ENCODE assay signal across 11 cellular contexts in the genomic region with DNA sequence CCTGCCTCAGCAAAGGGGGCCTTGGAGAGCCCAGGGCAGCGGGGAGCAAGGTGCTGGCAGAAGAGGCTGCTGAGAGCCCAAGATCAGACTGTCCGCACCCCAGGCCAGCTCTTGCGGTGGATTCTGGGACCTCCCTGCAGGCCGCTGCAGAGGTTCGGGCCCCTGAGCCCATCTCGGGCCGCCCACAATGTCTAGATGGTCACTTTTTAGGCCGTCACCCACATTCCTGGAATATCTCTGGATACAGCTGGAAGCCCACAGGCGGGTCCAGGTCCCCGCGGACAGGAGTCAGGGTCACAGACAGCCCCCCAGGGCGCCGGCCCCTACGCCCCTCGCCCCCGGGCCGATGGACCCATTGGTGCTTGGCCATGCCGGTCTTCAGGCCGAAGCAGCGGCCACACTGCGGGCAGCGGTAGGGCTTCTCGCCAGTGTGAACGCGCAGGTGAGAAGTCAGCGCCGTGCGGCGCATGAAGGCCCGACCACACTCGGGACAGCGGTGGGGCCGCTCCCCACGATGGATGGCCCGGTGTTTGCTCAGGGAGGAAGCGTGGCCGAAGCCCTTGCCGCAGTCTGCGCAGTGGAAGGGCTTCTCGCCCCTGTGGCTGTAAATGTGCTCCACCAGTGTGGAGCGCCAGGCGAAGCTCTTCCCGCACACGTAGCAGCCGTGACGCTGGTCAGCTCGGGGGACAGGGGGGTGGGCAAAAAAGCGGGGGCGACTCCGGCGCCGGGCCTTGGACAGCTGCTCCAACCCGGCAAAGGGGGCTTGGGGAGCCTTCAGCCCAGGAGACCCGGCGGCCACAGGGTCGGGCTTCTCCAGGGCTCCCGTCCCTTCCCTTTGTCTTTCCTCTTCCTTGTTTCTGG. TPM values are rescaled to one million over a fixed set of nuclear protein-coding genes. Genes with fewer than 3 reads are reported as not detected.
DNase-seq lines count a peak whose midpoint lies in the region; ATAC-seq and TF ChIP-seq lines count a peak whose summit lies in the region.
"Had no signal": no experiment of that assay in that cellular context is flagged by ENCODE, and none has a peak within 500 bp of the region (broad histone marks: within the 10 kb centered on the region; RNA-seq: fewer than 3 reads in every experiment).

No MANE protein-coding gene starts in this region.

- TF ChIP-seq CTCF in Caco-2 (IDR thresholded peaks at IDR 0.05; ENCODE audit: insufficient read depth in 1 of 2, low read depth in 1 of 2, low read length in 1 of 2, severe bottlenecking in 1 of 2, unreplicated experiment in 1 of 2) = no peak
- no peak for TF ChIP-seq CTCF in nephron (IDR thresholded peaks at IDR 0.05; ENCODE audit: unreplicated experiment in 3 of 3)

- intact Hi-C loops in Caco-2 (cut with micrococcal nuclease; ENCODE audit: unreplicated experiment) = no loop called here

- H3K27ac ChIP-seq in BLaER1 treated with 17β-estradiol and CSF1 and Interleukin-3, amounts not matched to agents 10 nM and 100 nM = peak overlapping the region in 1 of 11 experiments; percentile 23; a peak in 1 of 22 replicates
- H3K27ac ChIP-seq: GM23248, SJSA1 had no signal

- H3K36me3 ChIP-seq in BLaER1 treated with 17β-estradiol and CSF1 and Interleukin-3, amounts not matched to agents 10 nM and 100 nM = peaks cover 20 to 30% (median 27%) of the 10 kb centered on the region in 11 experiments
- no peaks in the 10 kb centered on the region; the same call in 1 of the 2 replicates for H3K36me3 ChIP-seq in Caco-2 (ENCODE audit: control insufficient read depth, insufficient read depth, low read length)
- H3K36me3 ChIP-seq: SJSA1 had no signal

- no TSS peak for BruUV-seq in Caco-2 (replicated peaks; lab: Mats Ljungman, UMichigan)

- H3K27me3 ChIP-seq in BLaER1 treated with 17β-estradiol and CSF1 and Interleukin-3, amounts not matched to agents 10 nM and 100 nM = no peaks in the 10 kb centered on the region
- H3K27me3 ChIP-seq in Caco-2 (replicated peaks; ENCODE audit: control insufficient read depth, insufficient read depth, low read length) = no peaks in the 10 kb centered on the region
- H3K27me3 ChIP-seq: SJSA1 had no signal

- H3K27ac Mint-ChIP-seq in Caco-2 (ENCODE audit: unreplicated experiment) (no peak overlapping the region), nephron (peak overlapping the region; percentile 78 to 98 (median 97))
- peak overlapping the region; percentile 93 for H3K27ac Mint-ChIP-seq in central memory CD8-positive, alpha-beta T cell (ENCODE audit: low read depth)

- peak overlapping the region in 9 of 11 experiments; percentile 83 to 96 (median 93); a peak in 11 of 22 replicates for H3K4me2 ChIP-seq in BLaER1 treated with 17β-estradiol and CSF1 and Interleukin-3, amounts not matched to agents 10 nM and 100 nM

- H3K9ac ChIP-seq in BLaER1 treated with 17β-estradiol and CSF1 and Interleukin-3, amounts not matched to agents 10 nM and 100 nM = peak overlapping the region in 5 of 11 experiments; percentile 3 to 97 (median 20); a peak in 5 of 22 replicates

- no peak for ATAC-seq in central memory CD8-positive, alpha-beta T cell (replicated peaks; ENCODE audit: extremely low read depth, poor library complexity, severe bottlenecking)
- ATAC-seq in GM21360 (IDR thresholded peaks at IDR 0.05; ENCODE audit: unreplicated experiment) (no peak), HG03108 (IDR thresholded peaks at IDR 0.05; ENCODE audit: unreplicated experiment) (no peak)

- peak overlapping the region; percentile 87 for H3K4me3 Mint-ChIP-seq in Caco-2 (ENCODE audit: unreplicated experiment)
- peak overlapping the region; percentile 91 for H3K4me3 Mint-ChIP-seq in central memory CD8-positive, alpha-beta T cell
- peak overlapping the region; percentile 86 to 94 (median 88) for H3K4me3 Mint-ChIP-seq in nephron

- no peak for DNase-seq in Caco-2
- no peak for DNase-seq in central memory CD8-positive, alpha-beta T cell (ENCODE audit: low spot score in 2 of 2)
- DNase-seq in NCI-H748 (lab: John Stamatoyannopoulos, UW; ENCODE audit: unreplicated experiment) = no peak
- DNase-seq: GM23248, midbrain, NCI-H1105 had no signal

- POLR2A ChIA-PET in Caco-2 (lab: Charles Lee) = no interaction called here

- H3K4me1 ChIP-seq in BLaER1 treated with 17β-estradiol and CSF1 and Interleukin-3, amounts not matched to agents 10 nM and 100 nM = peaks cover 51 to 81% (median 68%) of the 10 kb centered on the region in 10 experiments
- H3K4me1 ChIP-seq in Caco-2 = peaks cover 15% of the 10 kb centered on the region

- CTCF ChIA-PET in Caco-2 (lab: Charles Lee) = no interaction called here

- H3K4me1 Mint-ChIP-seq in Caco-2 (ENCODE audit: low read depth, unreplicated experiment) (peaks cover 6% of the 10 kb centered on the region), nephron (peaks cover 32% of the 10 kb centered on the region)
- H3K4me1 Mint-ChIP-seq in central memory CD8-positive, alpha-beta T cell = peaks cover 34% of the 10 kb centered on the region

- H3K36me3 Mint-ChIP-seq in Caco-2 (ENCODE audit: insufficient read depth, unreplicated experiment) (peaks cover 15% of the 10 kb centered on the region), nephron (ENCODE audit: low read depth) (peaks cover 11% of the 10 kb centered on the region)
- peaks cover 24% of the 10 kb centered on the region for H3K36me3 Mint-ChIP-seq in central memory CD8-positive, alpha-beta T cell (ENCODE audit: insufficient read depth)

- no peaks in the 10 kb centered on the region for H4K20me1 ChIP-seq in BLaER1 treated with 17β-estradiol and CSF1 and Interleukin-3, amounts not matched to agents 10 nM and 100 nM

- H3K4me3 ChIP-seq in BLaER1 treated with 17β-estradiol and CSF1 and Interleukin-3, amounts not matched to agents 10 nM and 100 nM = no peak overlapping the region
- H3K4me3 ChIP-seq in Caco-2 (ENCODE audit: low read depth, low read length) = no peak overlapping the region
- H3K4me3 ChIP-seq: SJSA1 had no signal

- no peaks in the 10 kb centered on the region for H3K9me3 ChIP-seq in BLaER1 treated with 17β-estradiol and CSF1 and Interleukin-3, amounts not matched to agents 10 nM and 100 nM (replicated peaks in 1 of 11)
- H3K9me3 ChIP-seq in Caco-2 = no peaks in the 10 kb centered on the region
- H3K9me3 ChIP-seq: SJSA1 had no signal

- no peaks in the 10 kb centered on the region for H3K9me3 Mint-ChIP-seq in Caco-2 (ENCODE audit: unreplicated experiment)
- H3K9me3 Mint-ChIP-seq in central memory CD8-positive, alpha-beta T cell = no peaks in the 10 kb centered on the region
- H3K9me3 Mint-ChIP-seq in nephron = no peaks in the 10 kb centered on the region

- H3K27me3 Mint-ChIP-seq in Caco-2 (ENCODE audit: insufficient read depth, unreplicated experiment) (no peaks in the 10 kb centered on the region), nephron (ENCODE audit: low read depth) (no peaks in the 10 kb centered on the region)
- no peaks in the 10 kb centered on the region for H3K27me3 Mint-ChIP-seq in central memory CD8-positive, alpha-beta T cell

RNA-seq across cellular contexts. Expression of gene ZNF747, which starts 2.1 kb away (rescaled TPM):
- total RNA-seq in Caco-2 (2022) = 6.9 and 8.1 TPM in 2 replicates

RNA-seq across cellular contexts. Expression of gene ZNF768, which starts 6.1 kb away (rescaled TPM):
- 30.3 and 30.6 TPM in 2 replicates for total RNA-seq in Caco-2 (2022)

RNA-seq across cellular contexts. Expression of gene ZNF764, which starts 25.7 kb away (rescaled TPM):
- total RNA-seq in Caco-2 (2022) = 8.5 and 10.9 TPM in 2 replicates

RNA-seq across cellular contexts. Expression of gene ZNF688, which starts 39.0 kb away (rescaled TPM):
- total RNA-seq in Caco-2 (2022) = 6.2 and 10.0 TPM in 2 replicates

RNA-seq across cellular contexts. Expression of gene ZNF785, which starts 53.0 kb away (rescaled TPM):
- total RNA-seq in Caco-2 (2022) = 13.5 and 13.6 TPM in 2 replicates
